8 cellular contexts compared by ENCODE assay signal in the genomic region with DNA sequence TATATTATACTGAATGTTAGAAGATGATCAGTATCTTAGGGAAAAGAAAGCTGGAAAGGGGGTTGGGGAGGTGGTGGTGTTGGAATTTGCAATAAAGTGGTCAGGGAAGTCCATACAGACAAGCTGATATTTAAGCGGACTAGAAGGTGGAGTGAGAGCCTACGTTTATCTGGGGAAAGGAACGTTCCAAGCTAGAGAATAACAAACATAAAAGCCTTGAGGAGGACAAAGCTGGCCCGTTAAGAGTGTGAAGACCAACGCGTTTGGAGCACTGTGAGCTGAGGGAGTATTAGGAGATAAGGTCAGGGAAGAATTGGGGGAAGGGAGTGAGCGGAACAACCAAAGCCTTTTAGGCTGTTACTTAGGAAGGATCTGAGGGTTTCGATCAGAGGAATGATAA. TPM values are rescaled to one million over a fixed set of nuclear protein-coding genes. Genes with fewer than 3 reads are reported as not detected.
A peak's percentile ranks its signal among the peaks of the same experiment; 100 is the strongest.
DNase-seq lines count a peak whose midpoint lies in the region; ATAC-seq and TF ChIP-seq lines count a peak whose summit lies in the region.

No MANE protein-coding gene starts in this region.

- H3K9me3 ChIP-seq in CD8-positive, alpha-beta T cell (ENCODE audit: low read length) = no peaks in the 10 kb centered on the region
- no peaks in the 10 kb centered on the region for H3K9me3 ChIP-seq in NT2/D1 (ENCODE audit: insufficient read depth, low read length)
- no peaks in the 10 kb centered on the region for H3K9me3 ChIP-seq in endocrine pancreas (ENCODE audit: control insufficient read depth, low read length)
- no peaks in the 10 kb centered on the region for H3K9me3 ChIP-seq in neuron (ENCODE audit: low read length)

- peak overlapping the region; percentile 97 for H3K4me3 Mint-ChIP-seq in CD8-positive, alpha-beta T cell

- POLR2A ChIA-PET in CD8-positive, alpha-beta T cell (lab: Charles Lee) = interaction anchor here (0.9 to 6.2 kb wide), 7 partner anchors 8 to 77 kb away, joined by 3 to 149 read pairs (median 6); partner anchors contain the start of gene LIMD2

- TF ChIP-seq CTCF in CD8-positive, alpha-beta T cell (IDR thresholded peaks at IDR 0.05) = no peak

- H3K4me1 ChIP-seq in CD8-positive, alpha-beta T cell (ENCODE audit: insufficient read depth, low read length) = peaks cover 38% of the 10 kb centered on the region
- H3K4me1 ChIP-seq in NT2/D1 (ENCODE audit: insufficient read depth, insufficient read length) (peaks cover 5% of the 10 kb centered on the region), endocrine pancreas (ENCODE audit: control insufficient read depth, insufficient read depth, low read length) (peaks cover 18% of the 10 kb centered on the region), neuron (ENCODE audit: insufficient read depth, low read length) (peaks cover 17% of the 10 kb centered on the region)

- H2AFZ ChIP-seq in neuron (ENCODE audit: low read depth, low read length) = no peak overlapping the region

- DNase-seq in CD8-positive, alpha-beta T cell = no peak
- DNase-seq in NT2/D1 (ENCODE audit: low read depth, low spot score) (no peak), HK-2 (ENCODE audit: unreplicated experiment) (no peak), islet precursor cell (no peak), midbrain (lab: John Stamatoyannopoulos, UW) (no peak)
- no peak for DNase-seq in central memory CD4-positive, alpha-beta T cell

- H3K4me3 ChIP-seq in CD8-positive, alpha-beta T cell (ENCODE audit: low read depth, low read length) = peak overlapping the region; percentile 84
- H3K4me3 ChIP-seq in NT2/D1 (ENCODE audit: insufficient read length, low read depth) = peak overlapping the region; percentile 77
- peak overlapping the region; percentile 94 for H3K4me3 ChIP-seq in endocrine pancreas (ENCODE audit: control insufficient read depth, insufficient read depth, low read length)
- H3K4me3 ChIP-seq in neuron (ENCODE audit: low read length) = peak overlapping the region; percentile 87

- peaks cover 64% of the 10 kb centered on the region for H3K4me1 Mint-ChIP-seq in CD8-positive, alpha-beta T cell (ENCODE audit: low read depth)

- H3K9ac ChIP-seq in NT2/D1 (ENCODE audit: insufficient read length, low read depth) = peak overlapping the region; percentile 94
- H3K9ac ChIP-seq in endocrine pancreas (ENCODE audit: control insufficient read depth, insufficient read depth, low read length) = peak overlapping the region; percentile 88

- H3K36me3 ChIP-seq in CD8-positive, alpha-beta T cell (ENCODE audit: insufficient read depth, low read length) = no peaks in the 10 kb centered on the region
- H3K36me3 ChIP-seq in NT2/D1 (ENCODE audit: insufficient read depth, insufficient read length, low read length) = peaks cover 58% of the 10 kb centered on the region
- no peaks in the 10 kb centered on the region for H3K36me3 ChIP-seq in endocrine pancreas (ENCODE audit: control insufficient read depth, insufficient read depth, low read length)
- peaks cover 37% of the 10 kb centered on the region for H3K36me3 ChIP-seq in neuron (ENCODE audit: insufficient read depth, low read length)

- H3K36me3 Mint-ChIP-seq in CD8-positive, alpha-beta T cell = peaks cover 47% of the 10 kb centered on the region

- peak overlapping the region; percentile 98 for H3K27ac Mint-ChIP-seq in CD8-positive, alpha-beta T cell

- intact Hi-C loops in CD8-positive, alpha-beta T cell (cut with DNase I, micrococcal nuclease) = no loop called here

- no peaks in the 10 kb centered on the region for H3K9me3 Mint-ChIP-seq in CD8-positive, alpha-beta T cell

- CTCF ChIA-PET in CD8-positive, alpha-beta T cell (lab: Charles Lee) = interaction anchor here (0.9 to 3.7 kb wide), 9 partner anchors 9 to 78 kb away, joined by 3 to 20 read pairs (median 4); partner anchors contain the start of gene STRADA

- no peak for ATAC-seq in CD8-positive, alpha-beta T cell

- no peaks in the 10 kb centered on the region for H3K27me3 Mint-ChIP-seq in CD8-positive, alpha-beta T cell (ENCODE audit: low read depth)

- peak overlapping the region; percentile 86 for H3K27ac ChIP-seq in CD8-positive, alpha-beta T cell (ENCODE audit: low read depth, low read length)

- H3K27me3 ChIP-seq in CD8-positive, alpha-beta T cell (ENCODE audit: insufficient read depth, low read length) = no peaks in the 10 kb centered on the region
- no peaks in the 10 kb centered on the region for H3K27me3 ChIP-seq in NT2/D1 (ENCODE audit: insufficient read depth, insufficient read length)
- H3K27me3 ChIP-seq in endocrine pancreas (ENCODE audit: control insufficient read depth, insufficient read depth, low read length) = no peaks in the 10 kb centered on the region
- no peaks in the 10 kb centered on the region for H3K27me3 ChIP-seq in neuron (ENCODE audit: insufficient read depth, low read length)

RNA-seq across cellular contexts. Expression of gene DDX42, which starts 1.4 kb away (rescaled TPM):
- total RNA-seq in CD8-positive, alpha-beta T cell = 10 to 100 TPM; 71.5 to 74.1 TPM

RNA-seq across cellular contexts. Expression of gene CCDC47, which starts 2.0 kb away (rescaled TPM):
- total RNA-seq in CD8-positive, alpha-beta T cell = 10 to 100 TPM; 33.1 to 34.6 TPM

RNA-seq across cellular contexts. Expression of gene STRADA, which starts 33.8 kb away (rescaled TPM):
- 10 to 100 TPM; 54.7 to 63.6 TPM for total RNA-seq in CD8-positive, alpha-beta T cell

RNA-seq across cellular contexts. Expression of gene PSMC5, which starts 51.8 kb away (rescaled TPM):
- total RNA-seq in CD8-positive, alpha-beta T cell = 10 to 100 TPM; 88.5 to 90.3 TPM

RNA-seq across cellular contexts. Expression of gene FTSJ3, which starts 52.0 kb away (rescaled TPM):
- 10 to 100 TPM; 60.0 to 70.3 TPM for total RNA-seq in CD8-positive, alpha-beta T cell
